Comparison of ENCODE assay signal across 29 cellular contexts in genomic region chr3:46509661-46510187, GRCh38. TPM values are rescaled to one million over a fixed set of nuclear protein-coding genes. Genes with fewer than 3 reads are reported as not detected.
"Had no signal": no experiment of that assay in that cellular context is flagged by ENCODE, and none has a peak within 500 bp of the region (broad histone marks: within the 10 kb centered on the region; RNA-seq: fewer than 3 reads in every experiment).

No MANE protein-coding gene starts in this region.

- H3K9me3 ChIP-seq: adrenal gland, body of pancreas, esophagus squamous epithelium, heart right ventricle, left ventricle myocardium inferior, neutrophil, right atrium auricular region, suprapubic skin, tibial artery, upper lobe of right lung had no signal

- H3K27me3 ChIP-seq: adrenal gland, body of pancreas, esophagus squamous epithelium, heart right ventricle, right atrium auricular region, suprapubic skin, upper lobe of right lung had no signal

- ATAC-seq: body of pancreas, heart right ventricle, upper lobe of right lung had no signal

- H3K27ac Mint-ChIP-seq: activated naive CD8-positive, alpha-beta T cell treated with anti-CD3 and anti-CD28 coated beads for 36 hours; nephron had no signal

- H3K4me3 ChIP-seq: adrenal gland, body of pancreas, esophagus squamous epithelium, heart right ventricle, left ventricle myocardium inferior, lung, right atrium auricular region, suprapubic skin, tibial artery, upper lobe of right lung had no signal

- H3K4me3 Mint-ChIP-seq: activated naive CD8-positive, alpha-beta T cell treated with anti-CD3 and anti-CD28 coated beads for 36 hours; nephron had no signal

- DNase-seq: activated CD4-positive, alpha-beta T cell treated with anti-CD3 and anti-CD28 coated beads for 4 hours; activated CD4-positive, alpha-beta T cell treated with anti-CD3 and anti-CD28 coated beads, Interleukin-2, amount 50 U/mL, for 4 hours; activated CD8-positive, alpha-beta memory T cell treated with anti-CD3 and anti-CD28 coated beads for 24 hours; activated effector memory CD4-positive, alpha-beta T cell treated with Interleukin-2 at 50 U/mL for 16 hours; activated naive CD4-positive, alpha-beta T cell treated with Interleukin-2 at 50 U/mL for 16 hours; activated naive CD8-positive, alpha-beta T cell treated with anti-CD3 and anti-CD28 coated beads for 36 hours; adrenal gland; aorta; body of pancreas; dermis blood vessel endothelial cell; effector CD4-positive, alpha-beta T cell; esophagus squamous epithelium; foreskin melanocyte; heart right ventricle; kidney glomerular epithelial cell; left ventricle myocardium inferior; mesendoderm; stimulated activated naive CD4-positive, alpha-beta T cell; tibial artery; upper lobe of right lung had no signal

- H3K27ac ChIP-seq: adrenal gland, body of pancreas, esophagus squamous epithelium, heart right ventricle, left ventricle myocardium inferior, neutrophil, right atrium auricular region, suprapubic skin, tibial artery, upper lobe of right lung had no signal

- H3K36me3 ChIP-seq: adrenal gland, esophagus squamous epithelium, left ventricle myocardium inferior, neutrophil, right atrium auricular region, suprapubic skin, tibial artery, upper lobe of right lung had no signal

- H3K9me3 Mint-ChIP-seq: nephron had no signal

- FAIRE-seq: colon had no signal

- H3K4me1 ChIP-seq: adrenal gland, body of pancreas, esophagus squamous epithelium, heart right ventricle, left ventricle myocardium inferior, right atrium auricular region, suprapubic skin, tibial artery, upper lobe of right lung had no signal

- H3K27me3 Mint-ChIP-seq: activated naive CD8-positive, alpha-beta T cell treated with anti-CD3 and anti-CD28 coated beads for 36 hours had no signal

RNA-seq across cellular contexts. Expression of gene RTP3, which starts 11.9 kb away (rescaled TPM):
- total RNA-seq: activated naive CD8-positive, alpha-beta T cell treated with anti-CD3 and anti-CD28 coated beads for 36 hours; adrenal gland; aorta; body of pancreas; dermis blood vessel endothelial cell; esophagus squamous epithelium; glomerular endothelial cell; heart right ventricle; left ventricle myocardium inferior; lung; mucosa of gallbladder; pulmonary artery endothelial cell; right atrium auricular region; suprapubic skin; upper lobe of right lung had no signal
- polyA plus RNA-seq: adrenal gland, aorta, heart right ventricle, lung had no signal

RNA-seq across cellular contexts. Expression of gene LTF, which starts 45.0 kb away (rescaled TPM):
- total RNA-seq: activated naive CD8-positive, alpha-beta T cell treated with anti-CD3 and anti-CD28 coated beads for 36 hours; glomerular endothelial cell; pulmonary artery endothelial cell had no signal

RNA-seq across cellular contexts. Expression of gene LRRC2, which starts 56.4 kb away (rescaled TPM):
- total RNA-seq: activated naive CD8-positive, alpha-beta T cell treated with anti-CD3 and anti-CD28 coated beads for 36 hours had no signal
